In genomic region chr19:32693151-32694108, GRCh38 we compare ENCODE assay signal across 8 cellular contexts. TPM values are rescaled to one million over a fixed set of nuclear protein-coding genes. Genes with fewer than 3 reads are reported as not detected.
A peak's percentile ranks its signal among the peaks of the same experiment; 100 is the strongest.
DNase-seq lines count a peak whose midpoint lies in the region; ATAC-seq, FAIRE-seq and TF ChIP-seq lines count a peak whose summit lies in the region.
"Not testable (repeated sequence)": the region's sequence is repeated elsewhere in the genome, so short reads cannot be mapped to it uniquely, and the experiment has no call there.

No MANE protein-coding gene starts in this region.

- peaks cover 41% of the 10 kb centered on the region for H3K4me1 Mint-ChIP-seq in HFFc6 (ENCODE audit: low read depth)
- H3K4me1 Mint-ChIP-seq in activated CD4-positive, alpha-beta memory T cell treated with anti-CD3 and anti-CD28 coated beads, Interleukin-2, amount 10 ng/mL, durations not matched to agents 7 days and 5 days, result peaks cover 56% of the 10 kb centered on the region
- H3K4me1 Mint-ChIP-seq in stimulated activated naive CD8-positive, alpha-beta T cell treated with anti-CD3 and anti-CD28 coated beads, Interleukin-15, amount 100 ng/mL, for 72 hours, result peaks cover 76% of the 10 kb centered on the region

- peak overlapping the region; percentile 88 for H3K4me2 ChIP-seq in PC-9

- not testable (repeated sequence) for ATAC-seq in pancreas
- ATAC-seq in stimulated activated naive CD8-positive, alpha-beta T cell treated with anti-CD3 and anti-CD28 coated beads, Interleukin-15, amount 100 ng/mL, for 72 hours, result peak; percentile 37

- peak overlapping the region; percentile 86 for H3K4me3 Mint-ChIP-seq in HFFc6
- H3K4me3 Mint-ChIP-seq in activated CD4-positive, alpha-beta memory T cell treated with anti-CD3 and anti-CD28 coated beads, Interleukin-2, amount 10 ng/mL, durations not matched to agents 7 days and 5 days, result peak overlapping the region; percentile 89
- peak overlapping the region; percentile 88 to 97 for H3K4me3 Mint-ChIP-seq in stimulated activated naive CD8-positive, alpha-beta T cell treated with anti-CD3 and anti-CD28 coated beads, Interleukin-15, amount 100 ng/mL, for 72 hours

- not testable (repeated sequence) for H3K9me2 ChIP-seq in PC-9 (ENCODE audit: insufficient read depth)

- H3F3A ChIP-seq in PC-9 (ENCODE audit: insufficient read depth, low read depth), result peaks cover 17% of the 10 kb centered on the region; the same call in 1 of the 2 replicates

- peak overlapping the region; percentile 86; the same call in 1 of the 2 replicates for H2AFZ ChIP-seq in PC-9

- H4K20me1 ChIP-seq in PC-9 (ENCODE audit: insufficient read depth), result peaks cover 21% of the 10 kb centered on the region

- peaks cover 12% of the 10 kb centered on the region; the same call in 1 of the 2 replicates for H3K9me3 Mint-ChIP-seq in HFFc6
- not testable (repeated sequence) for H3K9me3 Mint-ChIP-seq in activated CD4-positive, alpha-beta memory T cell treated with anti-CD3 and anti-CD28 coated beads, Interleukin-2, amount 10 ng/mL, durations not matched to agents 7 days and 5 days; stimulated activated naive CD8-positive, alpha-beta T cell treated with anti-CD3 and anti-CD28 coated beads, Interleukin-15, amount 100 ng/mL, for 72 hours

- TSS peak; percentile 56 for BruUV-seq in PC-9 (replicated peaks; lab: Mats Ljungman, UMichigan)

- not testable (repeated sequence) for H3K36me3 ChIP-seq in PC-9 (ENCODE audit: low read depth); breast epithelium; left ventricle myocardium inferior; pancreas

- not testable (repeated sequence) for DNase-seq in HFFc6; breast epithelium (ENCODE audit: low spot score in 2 of 2); left ventricle myocardium inferior
- DNase-seq in PC-9, result peak; percentile 15 to 66
- peak; percentile 49 for DNase-seq in activated CD4-positive, alpha-beta memory T cell treated with anti-CD3 and anti-CD28 coated beads, Interleukin-2, amount 10 ng/mL, durations not matched to agents 7 days and 5 days
- peak in 1 of 6 donors; percentile 38 for DNase-seq in pancreas
- DNase-seq in stimulated activated naive CD8-positive, alpha-beta T cell treated with anti-CD3 and anti-CD28 coated beads, Interleukin-15, amount 100 ng/mL, for 72 hours, result peak; percentile 71 to 83

- peaks cover 65% of the 10 kb centered on the region for H3K79me2 ChIP-seq in PC-9 (ENCODE audit: low read depth)

- not testable (repeated sequence) for TF ChIP-seq POLR2A in breast epithelium (IDR thresholded peaks at IDR 0.05)

- peak overlapping the region; percentile 98 for H3K27ac ChIP-seq in C4-2B
- peak overlapping the region; percentile 68 for H3K27ac ChIP-seq in PC-9
- peak overlapping the region in 1 of 2 donors; percentile 49 for H3K27ac ChIP-seq in breast epithelium
- H3K27ac ChIP-seq in left ventricle myocardium inferior (replicated peaks), result not testable (repeated sequence)
- H3K27ac ChIP-seq in pancreas, result peak overlapping the region in 2 of 4 donors; percentile 27 to 75

- H3K27ac Mint-ChIP-seq in HFFc6, result peak overlapping the region; percentile 79
- peak overlapping the region; percentile 85 for H3K27ac Mint-ChIP-seq in activated CD4-positive, alpha-beta memory T cell treated with anti-CD3 and anti-CD28 coated beads, Interleukin-2, amount 10 ng/mL, durations not matched to agents 7 days and 5 days
- peak overlapping the region; percentile 98 to 99 for H3K27ac Mint-ChIP-seq in stimulated activated naive CD8-positive, alpha-beta T cell treated with anti-CD3 and anti-CD28 coated beads, Interleukin-15, amount 100 ng/mL, for 72 hours

- H3K36me3 Mint-ChIP-seq in HFFc6 (ENCODE audit: low read depth), result peaks cover 45% of the 10 kb centered on the region
- peaks cover 57% of the 10 kb centered on the region for H3K36me3 Mint-ChIP-seq in activated CD4-positive, alpha-beta memory T cell treated with anti-CD3 and anti-CD28 coated beads, Interleukin-2, amount 10 ng/mL, durations not matched to agents 7 days and 5 days (ENCODE audit: low read depth)

- CTCF ChIA-PET in PC-9 (lab: Charles Lee); activated CD4-positive, alpha-beta memory T cell treated with anti-CD3 and anti-CD28 coated beads, Interleukin-2, amount 10 ng/mL, durations not matched to agents 7 days and 5 days (lab: Charles Lee): not testable (repeated sequence)

- not testable (repeated sequence) for H3K27me3 ChIP-seq in PC-9 (ENCODE audit: insufficient read depth, low read depth); breast epithelium; left ventricle myocardium inferior (ENCODE audit: low read depth); pancreas

- FAIRE-seq in pancreas (lab: Jason Lieb, UNC), result not testable (repeated sequence)

- WGBS in pancreas, 2 donors, result 79 to 87% methylated on average over 20 of the region's 20 CpGs

- H3K27me3 Mint-ChIP-seq in HFFc6 (ENCODE audit: insufficient read depth); activated CD4-positive, alpha-beta memory T cell treated with anti-CD3 and anti-CD28 coated beads, Interleukin-2, amount 10 ng/mL, durations not matched to agents 7 days and 5 days; stimulated activated naive CD8-positive, alpha-beta T cell treated with anti-CD3 and anti-CD28 coated beads, Interleukin-15, amount 100 ng/mL, for 72 hours: not testable (repeated sequence)

- H3K9me3 ChIP-seq in PC-9 (ENCODE audit: insufficient read depth, low read depth); breast epithelium; left ventricle myocardium inferior (replicated peaks); pancreas: not testable (repeated sequence)

- H3K4me1 ChIP-seq in PC-9 (replicated peaks; ENCODE audit: insufficient read depth), result peaks cover 35% of the 10 kb centered on the region
- H3K4me1 ChIP-seq in breast epithelium, result not testable (repeated sequence)
- H3K4me1 ChIP-seq in left ventricle myocardium inferior, result peaks cover 75% of the 10 kb centered on the region
- peaks cover 0 to 28% (median 0%) of the 10 kb centered on the region in 3 donors for H3K4me1 ChIP-seq in pancreas

- intact Hi-C loops in PC-9 (cut with micrococcal nuclease; ENCODE audit: unreplicated experiment), result loop anchor here (5.0 to 10.0 kb wide), 2 partner anchors 279 to 481 kb away; partner anchors contain the start of genes CEP89 and FAAP24
- intact Hi-C loops in breast epithelium (cut with DNase I; ENCODE audit: low total_unique reads); left ventricle myocardium inferior (cut with micrococcal nuclease); pancreas (cut with DNase I): not testable (repeated sequence)

- POLR2A ChIA-PET in PC-9 (lab: Charles Lee; ENCODE audit: unreplicated experiment), result not testable (repeated sequence)
- POLR2A ChIA-PET in activated CD4-positive, alpha-beta memory T cell treated with anti-CD3 and anti-CD28 coated beads, Interleukin-2, amount 10 ng/mL, durations not matched to agents 7 days and 5 days (lab: Charles Lee), result interaction anchor here (1.2 to 1.6 kb wide), 4 partner anchors 17 to 113 kb away, joined by 3 to 6 read pairs (median 4); partner anchors contain the start of genes ANKRD27, PDCD5 and RGS9BP

- peak overlapping the region; percentile 85 for H3K4me3 ChIP-seq in PC-9
- peak overlapping the region; percentile 64 to 97 (median 78) for H3K4me3 ChIP-seq in breast epithelium
- H3K4me3 ChIP-seq in left ventricle myocardium inferior, result peak overlapping the region; percentile 82
- peak overlapping the region; percentile 54 to 74 (median 64) for H3K4me3 ChIP-seq in pancreas

- TF ChIP-seq CTCF in C4-2B (conservative IDR thresholded peaks at IDR 0.05); HFFc6 (IDR thresholded peaks at IDR 0.05); PC-9 (conservative IDR thresholded peaks at IDR 0.05); breast epithelium (IDR thresholded peaks at IDR 0.05); left ventricle myocardium inferior (IDR thresholded peaks at IDR 0.05; ENCODE audit: borderline replicate concordance); pancreas (IDR thresholded peaks at IDR 0.05): not testable (repeated sequence)

RNA-seq across cellular contexts. Expression of gene NUDT19, which starts 1.8 kb away (rescaled TPM):
- total RNA-seq in HFFc6 (2021; fragmentation: NEBNext Ultra II Directional; extraction: Animal tissue kit (Norgen Biotek cat#: 25700)), result 10 to 100 TPM; 12.8 to 15.1 (median 14.3) TPM
- 21.3 and 26.7 TPM in 2 replicates for total RNA-seq in PC-9 (2021)
- 10 to 100 TPM; 15.0 to 15.1 TPM for total RNA-seq in activated CD4-positive, alpha-beta memory T cell treated with anti-CD3 and anti-CD28 coated beads, Interleukin-2, amount 10 ng/mL, durations not matched to agents 7 days and 5 days
- 1 to 10 TPM; 7.2 to 9.5 (median 8.0) TPM for total RNA-seq in breast epithelium
- 22.7 TPM for total RNA-seq in left ventricle myocardium inferior
- total RNA-seq in pancreas, result 1 to 10 TPM; 2.5 to 8.2 (median 5.5) TPM
- polyA plus RNA-seq in pancreas, result 1 to 10 TPM; 3.1 TPM

RNA-seq across cellular contexts. Expression of gene RGS9BP, which starts 17.8 kb away (rescaled TPM):
- under 1 TPM; 0.16 to 0.38 (median 0.19) TPM for total RNA-seq in HFFc6 (2021; fragmentation: NEBNext Ultra II Directional; extraction: Animal tissue kit (Norgen Biotek cat#: 25700))
- 0.85 and 1.1 TPM in 2 replicates for total RNA-seq in PC-9 (2021)
- under 1 TPM; 0.40 to 0.43 TPM for total RNA-seq in activated CD4-positive, alpha-beta memory T cell treated with anti-CD3 and anti-CD28 coated beads, Interleukin-2, amount 10 ng/mL, durations not matched to agents 7 days and 5 days
- under 1 TPM; 0.32 to 0.44 (median 0.33) TPM for total RNA-seq in breast epithelium
- 8.6 TPM for total RNA-seq in left ventricle myocardium inferior
- under 1 TPM in 4 of 6 donors, not detected in 2; 0.06 to 0.25 (median 0.18) TPM for total RNA-seq in pancreas
- under 1 TPM in 1 of 2 donors, not detected in 1; 0.02 TPM for polyA plus RNA-seq in pancreas

RNA-seq across cellular contexts. Expression of gene ANKRD27, which starts 18.4 kb away (rescaled TPM):
- 10 to 100 TPM; 26.7 to 31.3 (median 28.5) TPM for total RNA-seq in HFFc6 (2021; fragmentation: NEBNext Ultra II Directional; extraction: Animal tissue kit (Norgen Biotek cat#: 25700))
- total RNA-seq in PC-9 (2021) (55.5 and 59.6 TPM in 2 replicates), breast epithelium (10 to 100 TPM; 26.9 to 33.8 (median 30.4) TPM), left ventricle myocardium inferior (18.0 TPM), pancreas (10 to 100 TPM in 4 of 6 donors, 1 to 10 TPM in 2; 6.7 to 17.6 (median 11.3) TPM)
- 10 to 100 TPM; 40.4 to 40.6 TPM for total RNA-seq in activated CD4-positive, alpha-beta memory T cell treated with anti-CD3 and anti-CD28 coated beads, Interleukin-2, amount 10 ng/mL, durations not matched to agents 7 days and 5 days
- 1 to 10 TPM; 4.5 to 5.3 TPM for polyA plus RNA-seq in pancreas

RNA-seq across cellular contexts. Expression of gene TDRD12, which starts 26.1 kb away (rescaled TPM):
- under 1 TPM in 5 of 6 experiments, not detected in 1; 0.07 to 0.31 (median 0.18) TPM for total RNA-seq in HFFc6 (2021; fragmentation: NEBNext Ultra II Directional; extraction: Animal tissue kit (Norgen Biotek cat#: 25700))
- total RNA-seq in PC-9 (2021) (0.25 and 0.33 TPM in 2 replicates), breast epithelium (1 to 10 TPM in 2 of 3 donors, not detected in 1; 2.0 to 2.3 TPM), left ventricle myocardium inferior (not detected), pancreas (under 1 TPM in 3 of 6 donors, not detected in 3; 0.06 to 0.84 (median 0.17) TPM)
- total RNA-seq in activated CD4-positive, alpha-beta memory T cell treated with anti-CD3 and anti-CD28 coated beads, Interleukin-2, amount 10 ng/mL, durations not matched to agents 7 days and 5 days, result under 1 TPM in 1 of 2 experiments, not detected in 1; 0.45 TPM
- under 1 TPM; 0.07 to 0.11 TPM for polyA plus RNA-seq in pancreas
